19 cellular contexts compared by ENCODE assay signal in genomic region chr2:33606622-33607021, GRCh38. TPM values are rescaled to one million over a fixed set of nuclear protein-coding genes. Genes with fewer than 3 reads are reported as not detected.
DNase-seq lines count a peak whose midpoint lies in the region; ATAC-seq and TF ChIP-seq lines count a peak whose summit lies in the region.
"Had no signal": no experiment of that assay in that cellular context is flagged by ENCODE, and none has a peak within 500 bp of the region (broad histone marks: within the 10 kb centered on the region; RNA-seq: fewer than 3 reads in every experiment).

No MANE protein-coding gene starts in this region.

- H3K9ac ChIP-seq in H9 (ENCODE audit: extremely low read depth, insufficient read length, low read length) (no peak overlapping the region), smooth muscle cell (ENCODE audit: low read depth) (no peak overlapping the region)
- H3K9ac ChIP-seq: BLaER1 had no signal

- H2BK12ac ChIP-seq in H9 (ENCODE audit: insufficient read length, low read depth, low read length): no peak overlapping the region

- no peaks in the 10 kb centered on the region for H3K79me1 ChIP-seq in H9 (ENCODE audit: insufficient read depth, low read depth, low read length, poor library complexity, severe bottlenecking)

- no peak overlapping the region for H4K5ac ChIP-seq in H9 (ENCODE audit: insufficient read length, low read depth, low read length)

- no peak overlapping the region for H2AK5ac ChIP-seq in H9 (ENCODE audit: insufficient read length, low read length)

- H3K9me3 ChIP-seq in H9 (ENCODE audit: control insufficient read depth, low read depth, low read length) (peaks cover 22% of the 10 kb centered on the region), iPS DF 6.9 (ENCODE audit: control insufficient read depth, insufficient read depth, low read length) (peaks cover 4% of the 10 kb centered on the region), smooth muscle cell (replicated peaks; ENCODE audit: low read depth) (no peaks in the 10 kb centered on the region)
- H3K9me3 ChIP-seq in CD8-positive, alpha-beta T cell (ENCODE audit: low read length): no peaks in the 10 kb centered on the region

- peak overlapping the region in 2 of 3 experiments; percentile 93 to 99; a peak in 4 of 7 replicates for H3K27ac Mint-ChIP-seq in H9
- peak overlapping the region; percentile 98 for H3K27ac Mint-ChIP-seq in WTC11
- no peak overlapping the region for H3K27ac Mint-ChIP-seq in naive thymus-derived CD8-positive, alpha-beta T cell
- no peak overlapping the region for H3K27ac Mint-ChIP-seq in CD8-positive, alpha-beta T cell
- H3K27ac Mint-ChIP-seq: CD4-positive, alpha-beta memory T cell; HFFc6 had no signal

- CTCF ChIA-PET in WTC11 (lab: Charles Lee): interaction anchor here (1.2 kb wide), 1 partner anchor 23 kb away, joined by 3 read pairs; no protein-coding TSS in a partner anchor
- CTCF ChIA-PET in CD8-positive, alpha-beta T cell (lab: Charles Lee): no interaction called here

- H2BK15ac ChIP-seq in H9 (ENCODE audit: low read depth, low read length): no peak overlapping the region

- H3K18ac ChIP-seq in H9 (ENCODE audit: insufficient read length, low read depth, low read length): no peak overlapping the region

- H3K4me3 Mint-ChIP-seq in H9: no peak overlapping the region
- H3K4me3 Mint-ChIP-seq in WTC11: no peak overlapping the region
- H3K4me3 Mint-ChIP-seq in naive thymus-derived CD8-positive, alpha-beta T cell: no peak overlapping the region
- no peak overlapping the region for H3K4me3 Mint-ChIP-seq in CD8-positive, alpha-beta T cell
- H3K4me3 Mint-ChIP-seq: CD14-positive monocyte; CD4-positive, alpha-beta memory T cell; HFFc6 had no signal

- TF ChIP-seq CTCF in H9 (conservative IDR thresholded peaks at IDR 0.05) (no peak), WTC11 (IDR thresholded peaks at IDR 0.05) (no peak), smooth muscle cell (IDR thresholded peaks at IDR 0.05; ENCODE audit: borderline replicate concordance, insufficient read depth, poor library complexity, severe bottlenecking) (no peak)
- no peak for TF ChIP-seq CTCF in CD8-positive, alpha-beta T cell (IDR thresholded peaks at IDR 0.05)

- intact Hi-C loops in CD8-positive, alpha-beta T cell (cut with DNase I, micrococcal nuclease): no loop called here

- H3K4ac ChIP-seq in H9 (ENCODE audit: low read depth, low read length): no peak overlapping the region

- H3K36me3 Mint-ChIP-seq in H9 (ENCODE audit: insufficient read depth in 1 of 3, low read depth in 3 of 3) (peaks cover 29 to 47% (median 35%) of the 10 kb centered on the region in 3 experiments), WTC11 (peaks cover 41% of the 10 kb centered on the region)
- no peaks in the 10 kb centered on the region for H3K36me3 Mint-ChIP-seq in naive thymus-derived CD8-positive, alpha-beta T cell
- H3K36me3 Mint-ChIP-seq in CD8-positive, alpha-beta T cell: no peaks in the 10 kb centered on the region
- H3K36me3 Mint-ChIP-seq: CD14-positive monocyte had no signal

- H3K27ac ChIP-seq in H9 (ENCODE audit: insufficient read length, low read depth, low read length) (peak overlapping the region; percentile 74), iPS DF 6.9 (ENCODE audit: low read length) (peak overlapping the region; percentile 16), smooth muscle cell (ENCODE audit: low read depth) (no peak overlapping the region)
- no peak overlapping the region for H3K27ac ChIP-seq in CD8-positive, alpha-beta T cell (ENCODE audit: low read depth, low read length)
- H3K27ac ChIP-seq: BLaER1, HL-60 had no signal

- H3K9me3 Mint-ChIP-seq in H9: peaks cover 25 to 31% of the 10 kb centered on the region in 2 experiments
- peaks cover 31% of the 10 kb centered on the region for H3K9me3 Mint-ChIP-seq in WTC11
- H3K9me3 Mint-ChIP-seq in naive thymus-derived CD8-positive, alpha-beta T cell: no peaks in the 10 kb centered on the region
- H3K9me3 Mint-ChIP-seq in CD8-positive, alpha-beta T cell: no peaks in the 10 kb centered on the region
- H3K9me3 Mint-ChIP-seq: HFFc6 had no signal

- no peaks in the 10 kb centered on the region for H3F3A ChIP-seq in smooth muscle cell (ENCODE audit: low read depth)

- H3K4me2 ChIP-seq in H9 (ENCODE audit: insufficient read depth, insufficient read length, low read length) (peak overlapping the region; percentile 44), smooth muscle cell (no peak overlapping the region)
- H3K4me2 ChIP-seq: BLaER1 had no signal

- no peaks in the 10 kb centered on the region for H3K27me3 ChIP-seq in H9 (ENCODE audit: insufficient read depth, low read length)
- no peaks in the 10 kb centered on the region for H3K27me3 ChIP-seq in iPS DF 6.9 (ENCODE audit: control insufficient read depth, insufficient read depth, low read length)
- no peaks in the 10 kb centered on the region for H3K27me3 ChIP-seq in smooth muscle cell (ENCODE audit: low read depth)
- H3K27me3 ChIP-seq in CD8-positive, alpha-beta T cell (ENCODE audit: insufficient read depth, low read length): no peaks in the 10 kb centered on the region
- H3K27me3 ChIP-seq: BLaER1 had no signal

- no peak overlapping the region for H3K14ac ChIP-seq in H9 (ENCODE audit: insufficient read depth, low read length)

- H3K4me1 ChIP-seq in H9 (ENCODE audit: insufficient read depth, low read length): peaks cover 8% of the 10 kb centered on the region; the same call in 1 of the 2 replicates
- peaks cover 1% of the 10 kb centered on the region; the same call in 1 of the 2 replicates for H3K4me1 ChIP-seq in iPS DF 6.9 (ENCODE audit: control insufficient read depth, insufficient read depth, low read length)
- H3K4me1 ChIP-seq in smooth muscle cell (ENCODE audit: low read depth): no peaks in the 10 kb centered on the region
- no peaks in the 10 kb centered on the region for H3K4me1 ChIP-seq in CD8-positive, alpha-beta T cell (ENCODE audit: insufficient read depth, low read length)
- H3K4me1 ChIP-seq: BLaER1 had no signal

- POLR2A ChIA-PET in WTC11 (lab: Charles Lee): no interaction called here
- POLR2A ChIA-PET in naive thymus-derived CD8-positive, alpha-beta T cell (lab: Charles Lee): interaction anchor here (0.7 kb wide), 1 partner anchor 11 kb away, joined by 3 read pairs; no protein-coding TSS in a partner anchor
- POLR2A ChIA-PET in CD8-positive, alpha-beta T cell (lab: Charles Lee): no interaction called here

- H3K27me3 Mint-ChIP-seq in H9 (ENCODE audit: low read depth): no peaks in the 10 kb centered on the region
- H3K27me3 Mint-ChIP-seq in WTC11 (ENCODE audit: low read depth): no peaks in the 10 kb centered on the region
- H3K27me3 Mint-ChIP-seq in naive thymus-derived CD8-positive, alpha-beta T cell: peaks cover 0 to 4% (median 0%) of the 10 kb centered on the region in 5 donors
- H3K27me3 Mint-ChIP-seq in CD8-positive, alpha-beta T cell (ENCODE audit: low read depth): no peaks in the 10 kb centered on the region

- no peak overlapping the region for H3T11ph ChIP-seq in H9 (ENCODE audit: low read length)

- no peak overlapping the region for H4K8ac ChIP-seq in H9 (replicated peaks; ENCODE audit: insufficient read length, low read depth, low read length)

- H3K79me2 ChIP-seq in H9 (ENCODE audit: insufficient read depth, low read length) (no peaks in the 10 kb centered on the region; the same call in 1 of the 2 replicates), smooth muscle cell (ENCODE audit: low read depth) (no peaks in the 10 kb centered on the region)

- no CpG with 5 or more reads among the region's 7 CpGs for WGBS in H9 (ENCODE audit: extremely low coverage, insufficient read length, low lambda C conversion rate)
- WGBS in iPS DF 6.9 (ENCODE audit: insufficient coverage, insufficient read length): no CpG with 5 or more reads among the region's 7 CpGs
- 94% methylated on average over 7 of the region's 7 CpGs for WGBS in smooth muscle cell (ENCODE audit: low lambda C conversion rate)

- H4K20me1 ChIP-seq in H9 (ENCODE audit: control insufficient read depth, insufficient read depth, insufficient read length): no peaks in the 10 kb centered on the region
- H4K20me1 ChIP-seq in smooth muscle cell (ENCODE audit: low read depth): no peaks in the 10 kb centered on the region
- H4K20me1 ChIP-seq: BLaER1 had no signal

- no peak overlapping the region for H3K4me3 ChIP-seq in iPS DF 6.9 (ENCODE audit: low read length)
- no peak overlapping the region for H3K4me3 ChIP-seq in smooth muscle cell
- no peak overlapping the region for H3K4me3 ChIP-seq in CD8-positive, alpha-beta T cell (ENCODE audit: low read depth, low read length)
- H3K4me3 ChIP-seq: BLaER1, GM12878 had no signal

- H3K4me1 Mint-ChIP-seq in H9: peaks cover 60 to 64% of the 10 kb centered on the region in 2 experiments
- H3K4me1 Mint-ChIP-seq in WTC11: peaks cover 74% of the 10 kb centered on the region
- peaks cover 0 to 2% (median 0%) of the 10 kb centered on the region in 4 donors for H3K4me1 Mint-ChIP-seq in naive thymus-derived CD8-positive, alpha-beta T cell
- no peaks in the 10 kb centered on the region for H3K4me1 Mint-ChIP-seq in CD8-positive, alpha-beta T cell (ENCODE audit: low read depth)
- H3K4me1 Mint-ChIP-seq: CD14-positive monocyte; CD4-positive, alpha-beta memory T cell had no signal

- H3K23ac ChIP-seq in H9 (ENCODE audit: insufficient read length, low read depth, low read length): no peak overlapping the region

- no peak for ATAC-seq in WTC11
- ATAC-seq in left lobe of liver: no peak
- ATAC-seq in naive thymus-derived CD8-positive, alpha-beta T cell: no peak
- ATAC-seq in CD8-positive, alpha-beta T cell: no peak
- ATAC-seq: GM12878, HCT116 had no signal

- no peak for DNase-seq in H9
- no peak for DNase-seq in WTC11 (ENCODE audit: low spot score)
- DNase-seq in iPS DF 6.9 (ENCODE audit: low read depth, low spot score): no peak
- DNase-seq in smooth muscle cell (lab: John Stamatoyannopoulos, UW; ENCODE audit: unreplicated experiment): no peak
- no peak for DNase-seq in left lobe of liver (ENCODE audit: low spot score)
- DNase-seq in occipital lobe (lab: John Stamatoyannopoulos, UW): no peak
- DNase-seq in naive thymus-derived CD8-positive, alpha-beta T cell: no peak
- DNase-seq in CD8-positive, alpha-beta T cell: no peak
- DNase-seq: 8988T; Calu3; CD4-positive, alpha-beta memory T cell; DMS79 treated with DMSO at 0.1 percent for 48 hours; GF-D8; HFFc6 had no signal

- no peak overlapping the region for H3K56ac ChIP-seq in H9 (ENCODE audit: insufficient read length, low read depth, low read length)

- no peak overlapping the region for H2BK20ac ChIP-seq in H9 (ENCODE audit: low read depth, low read length, poor library complexity, severe bottlenecking)

- no peak overlapping the region for H4K91ac ChIP-seq in H9 (ENCODE audit: insufficient read length, low read depth, low read length)

- H2BK120ac ChIP-seq in H9 (ENCODE audit: low read depth, low read length, poor library complexity, severe bottlenecking): no peak overlapping the region

- H3K36me3 ChIP-seq in iPS DF 6.9 (ENCODE audit: control insufficient read depth, insufficient read depth, low read length) (peaks cover 10% of the 10 kb centered on the region; the same call in 1 of the 2 replicates), smooth muscle cell (ENCODE audit: low read depth) (no peaks in the 10 kb centered on the region)
- H3K36me3 ChIP-seq in CD8-positive, alpha-beta T cell (ENCODE audit: insufficient read depth, low read length): no peaks in the 10 kb centered on the region
- H3K36me3 ChIP-seq: BLaER1 had no signal

- no peak overlapping the region for H2AFZ ChIP-seq in H9 (ENCODE audit: low read length)
- H2AFZ ChIP-seq in smooth muscle cell (ENCODE audit: low read depth): peak overlapping the region; percentile 54

- H3K23me2 ChIP-seq in H9 (ENCODE audit: insufficient read length, low read depth, low read length, poor library complexity, severe bottlenecking): no peaks in the 10 kb centered on the region

- H2BK5ac ChIP-seq in H9 (ENCODE audit: insufficient read length, low read length): no peak overlapping the region

RNA-seq across cellular contexts. Expression of gene FAM98A, which starts 7.5 kb away (rescaled TPM):
- 65.0 and 70.9 TPM in 2 replicates for total RNA-seq in H9 (2021)
- total RNA-seq in WTC11 (2021): 66.3 to 91.1 TPM (median 78.4 TPM) in 3 replicates
- 51.4 and 62.4 TPM in 2 replicates for total RNA-seq in smooth muscle cell
- polyA plus RNA-seq in smooth muscle cell: 53.5 and 65.5 TPM in 2 replicates
- 23.6 TPM for total RNA-seq in left lobe of liver
- 15.8 TPM for total RNA-seq in occipital lobe
- 10 to 100 TPM; 24.0 to 26.9 TPM for total RNA-seq in naive thymus-derived CD8-positive, alpha-beta T cell
- polyA plus RNA-seq in naive thymus-derived CD8-positive, alpha-beta T cell: 10 to 100 TPM in 2 of 3 donors, 1 to 10 TPM in 1; 9.5 to 14.9 (median 13.4) TPM
- 10 to 100 TPM; 15.9 to 21.0 TPM for total RNA-seq in CD8-positive, alpha-beta T cell

Comparison
In these comparisons a context has a peak if more than half of its experiments do, and no peak if none do; other contexts are left out.
1. H3K27ac ChIP-seq: peak in H9 (single experiment) and iPS DF 6.9 (single experiment); none in smooth muscle cell (single experiment) and CD8-positive, alpha-beta T cell (single experiment).
2. H3K27ac Mint-ChIP-seq: peak in H9 (2 of 3) and WTC11 (single experiment); none in naive thymus-derived CD8-positive, alpha-beta T cell (0 of 10) and CD8-positive, alpha-beta T cell (single experiment).